ENCODE assay signal across 4 cellular contexts in the genomic region with DNA sequence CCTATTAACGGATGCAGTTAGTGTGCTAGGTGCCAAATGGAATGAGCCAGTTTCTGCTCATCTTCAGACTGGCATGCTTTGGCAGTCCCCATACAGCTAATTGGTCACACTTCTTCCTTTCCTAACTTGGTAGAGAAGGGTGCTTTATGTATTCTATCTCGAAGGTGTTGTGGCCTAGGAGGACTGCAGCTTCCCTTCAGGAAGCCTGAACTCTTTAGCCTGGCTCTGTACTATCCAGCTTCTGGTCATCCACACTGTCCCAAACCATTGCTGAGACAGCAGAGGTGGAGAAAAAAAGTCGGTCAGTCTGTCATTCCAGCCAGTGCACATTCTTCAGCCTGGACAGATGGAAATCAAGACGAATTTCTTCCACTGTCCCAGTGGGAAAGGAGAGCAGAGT. TPM values are rescaled to one million over a fixed set of nuclear protein-coding genes. Genes with fewer than 3 reads are reported as not detected.
"Had no signal": no experiment of that assay in that cellular context is flagged by ENCODE, and none has a peak within 500 bp of the region (broad histone marks: within the 10 kb centered on the region; RNA-seq: fewer than 3 reads in every experiment).

No MANE protein-coding gene starts in this region.

RNA-seq across cellular contexts. Expression of a gene that starts 11.0 kb away (rescaled TPM):
- total RNA-seq: LHCN-M2, M059J, MCF 10A, NCI-H460 had no signal
